1 cellular context compared by ENCODE assay signal in the genomic region with DNA sequence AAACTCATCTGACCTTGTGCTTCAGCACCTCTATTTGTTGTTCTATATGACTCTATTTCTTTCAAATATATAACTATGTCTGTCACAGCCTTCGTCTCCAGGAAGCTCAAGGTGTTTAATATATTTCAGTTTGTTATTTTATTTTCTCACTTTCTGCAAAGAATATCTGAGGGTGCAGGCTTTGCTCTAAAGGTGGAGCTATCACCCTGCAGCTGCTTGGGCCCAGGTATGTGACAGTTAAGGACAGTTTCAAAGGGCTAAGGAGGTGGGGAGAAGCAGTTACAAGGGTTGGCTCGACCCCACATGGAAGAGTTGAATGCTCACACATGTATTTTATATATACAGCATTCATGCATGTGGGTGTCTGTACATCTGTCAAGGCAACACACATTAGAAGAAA.
TF ChIP-seq lines count a peak whose summit lies in the region.

No MANE protein-coding gene starts in this region.

TF ChIP-seq in GM23338, 12 proteins besides CTCF, POLR2A, EP300 and RAD21:
- TF ChIP-seq, protein P1, sequence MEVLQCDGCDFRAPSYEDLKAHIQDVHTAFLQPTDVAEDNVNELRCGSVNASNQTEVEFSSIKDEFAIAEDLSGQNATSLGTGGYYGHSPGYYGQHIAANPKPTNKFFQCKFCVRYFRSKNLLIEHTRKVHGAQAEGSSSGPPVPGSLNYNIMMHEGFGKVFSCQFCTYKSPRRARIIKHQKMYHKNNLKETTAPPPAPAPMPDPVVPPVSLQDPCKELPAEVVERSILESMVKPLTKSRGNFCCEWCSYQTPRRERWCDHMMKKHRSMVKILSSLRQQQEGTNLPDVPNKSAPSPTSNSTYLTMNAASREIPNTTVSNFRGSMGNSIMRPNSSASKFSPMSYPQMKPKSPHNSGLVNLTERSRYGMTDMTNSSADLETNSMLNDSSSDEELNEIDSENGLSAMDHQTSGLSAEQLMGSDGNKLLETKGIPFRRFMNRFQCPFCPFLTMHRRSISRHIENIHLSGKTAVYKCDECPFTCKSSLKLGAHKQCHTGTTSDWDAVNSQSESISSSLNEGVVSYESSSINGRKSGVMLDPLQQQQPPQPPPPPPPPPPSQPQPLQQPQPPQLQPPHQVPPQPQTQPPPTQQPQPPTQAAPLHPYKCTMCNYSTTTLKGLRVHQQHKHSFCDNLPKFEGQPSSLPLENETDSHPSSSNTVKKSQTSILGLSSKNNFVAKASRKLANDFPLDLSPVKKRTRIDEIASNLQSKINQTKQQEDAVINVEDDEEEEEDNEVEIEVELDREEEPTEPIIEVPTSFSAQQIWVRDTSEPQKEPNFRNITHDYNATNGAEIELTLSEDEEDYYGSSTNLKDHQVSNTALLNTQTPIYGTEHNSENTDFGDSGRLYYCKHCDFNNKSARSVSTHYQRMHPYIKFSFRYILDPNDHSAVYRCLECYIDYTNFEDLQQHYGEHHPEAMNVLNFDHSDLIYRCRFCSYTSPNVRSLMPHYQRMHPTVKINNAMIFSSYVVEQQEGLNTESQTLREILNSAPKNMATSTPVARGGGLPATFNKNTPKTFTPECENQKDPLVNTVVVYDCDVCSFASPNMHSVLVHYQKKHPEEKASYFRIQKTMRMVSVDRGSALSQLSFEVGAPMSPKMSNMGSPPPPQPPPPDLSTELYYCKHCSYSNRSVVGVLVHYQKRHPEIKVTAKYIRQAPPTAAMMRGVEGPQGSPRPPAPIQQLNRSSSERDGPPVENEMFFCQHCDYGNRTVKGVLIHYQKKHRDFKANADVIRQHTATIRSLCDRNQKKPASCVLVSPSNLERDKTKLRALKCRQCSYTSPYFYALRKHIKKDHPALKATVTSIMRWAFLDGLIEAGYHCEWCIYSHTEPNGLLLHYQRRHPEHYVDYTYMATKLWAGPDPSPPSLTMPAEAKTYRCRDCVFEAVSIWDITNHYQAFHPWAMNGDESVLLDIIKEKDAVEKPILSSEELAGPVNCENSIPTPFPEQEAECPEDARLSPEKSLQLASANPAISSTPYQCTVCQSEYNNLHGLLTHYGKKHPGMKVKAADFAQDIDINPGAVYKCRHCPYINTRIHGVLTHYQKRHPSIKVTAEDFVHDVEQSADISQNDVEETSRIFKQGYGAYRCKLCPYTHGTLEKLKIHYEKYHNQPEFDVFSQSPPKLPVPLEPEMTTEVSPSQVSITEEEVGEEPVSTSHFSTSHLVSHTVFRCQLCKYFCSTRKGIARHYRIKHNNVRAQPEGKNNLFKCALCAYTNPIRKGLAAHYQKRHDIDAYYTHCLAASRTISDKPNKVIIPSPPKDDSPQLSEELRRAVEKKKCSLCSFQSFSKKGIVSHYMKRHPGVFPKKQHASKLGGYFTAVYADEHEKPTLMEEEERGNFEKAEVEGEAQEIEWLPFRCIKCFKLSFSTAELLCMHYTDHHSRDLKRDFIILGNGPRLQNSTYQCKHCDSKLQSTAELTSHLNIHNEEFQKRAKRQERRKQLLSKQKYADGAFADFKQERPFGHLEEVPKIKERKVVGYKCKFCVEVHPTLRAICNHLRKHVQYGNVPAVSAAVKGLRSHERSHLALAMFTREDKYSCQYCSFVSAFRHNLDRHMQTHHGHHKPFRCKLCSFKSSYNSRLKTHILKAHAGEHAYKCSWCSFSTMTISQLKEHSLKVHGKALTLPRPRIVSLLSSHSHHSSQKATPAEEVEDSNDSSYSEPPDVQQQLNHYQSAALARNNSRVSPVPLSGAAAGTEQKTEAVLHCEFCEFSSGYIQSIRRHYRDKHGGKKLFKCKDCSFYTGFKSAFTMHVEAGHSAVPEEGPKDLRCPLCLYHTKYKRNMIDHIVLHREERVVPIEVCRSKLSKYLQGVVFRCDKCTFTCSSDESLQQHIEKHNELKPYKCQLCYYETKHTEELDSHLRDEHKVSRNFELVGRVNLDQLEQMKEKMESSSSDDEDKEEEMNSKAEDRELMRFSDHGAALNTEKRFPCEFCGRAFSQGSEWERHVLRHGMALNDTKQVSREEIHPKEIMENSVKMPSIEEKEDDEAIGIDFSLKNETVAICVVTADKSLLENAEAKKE (CRISPR knock-in tag; IDR thresholded peaks at IDR 0.05) = no peak
- TF ChIP-seq ZNF331 (CRISPR knock-in tag; IDR thresholded peaks at IDR 0.05; ENCODE audit: low read depth) = no peak
- TF ChIP-seq STAT1 (IDR thresholded peaks at IDR 0.05; ENCODE audit: unreplicated experiment) = no peak
- TF ChIP-seq, protein P2, sequence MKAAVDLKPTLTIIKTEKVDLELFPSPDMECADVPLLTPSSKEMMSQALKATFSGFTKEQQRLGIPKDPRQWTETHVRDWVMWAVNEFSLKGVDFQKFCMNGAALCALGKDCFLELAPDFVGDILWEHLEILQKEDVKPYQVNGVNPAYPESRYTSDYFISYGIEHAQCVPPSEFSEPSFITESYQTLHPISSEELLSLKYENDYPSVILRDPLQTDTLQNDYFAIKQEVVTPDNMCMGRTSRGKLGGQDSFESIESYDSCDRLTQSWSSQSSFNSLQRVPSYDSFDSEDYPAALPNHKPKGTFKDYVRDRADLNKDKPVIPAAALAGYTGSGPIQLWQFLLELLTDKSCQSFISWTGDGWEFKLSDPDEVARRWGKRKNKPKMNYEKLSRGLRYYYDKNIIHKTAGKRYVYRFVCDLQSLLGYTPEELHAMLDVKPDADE (IDR thresholded peaks at IDR 0.05) = no peak
- TF ChIP-seq NANOG (IDR thresholded peaks at IDR 0.05; ENCODE audit: borderline replicate concordance) = no peak
- TF ChIP-seq JUNB (IDR thresholded peaks at IDR 0.05; ENCODE audit: unreplicated experiment) = no peak
- no peak for TF ChIP-seq POLR2AphosphoS5 (IDR thresholded peaks at IDR 0.05; ENCODE audit: low read depth)
- no peak for TF ChIP-seq CREB1 (CRISPR knock-in tag; IDR thresholded peaks at IDR 0.05; ENCODE audit: low read depth)
- no peak for TF ChIP-seq ZNF114 (CRISPR knock-in tag; IDR thresholded peaks at IDR 0.05)
- TF ChIP-seq, protein P3, sequence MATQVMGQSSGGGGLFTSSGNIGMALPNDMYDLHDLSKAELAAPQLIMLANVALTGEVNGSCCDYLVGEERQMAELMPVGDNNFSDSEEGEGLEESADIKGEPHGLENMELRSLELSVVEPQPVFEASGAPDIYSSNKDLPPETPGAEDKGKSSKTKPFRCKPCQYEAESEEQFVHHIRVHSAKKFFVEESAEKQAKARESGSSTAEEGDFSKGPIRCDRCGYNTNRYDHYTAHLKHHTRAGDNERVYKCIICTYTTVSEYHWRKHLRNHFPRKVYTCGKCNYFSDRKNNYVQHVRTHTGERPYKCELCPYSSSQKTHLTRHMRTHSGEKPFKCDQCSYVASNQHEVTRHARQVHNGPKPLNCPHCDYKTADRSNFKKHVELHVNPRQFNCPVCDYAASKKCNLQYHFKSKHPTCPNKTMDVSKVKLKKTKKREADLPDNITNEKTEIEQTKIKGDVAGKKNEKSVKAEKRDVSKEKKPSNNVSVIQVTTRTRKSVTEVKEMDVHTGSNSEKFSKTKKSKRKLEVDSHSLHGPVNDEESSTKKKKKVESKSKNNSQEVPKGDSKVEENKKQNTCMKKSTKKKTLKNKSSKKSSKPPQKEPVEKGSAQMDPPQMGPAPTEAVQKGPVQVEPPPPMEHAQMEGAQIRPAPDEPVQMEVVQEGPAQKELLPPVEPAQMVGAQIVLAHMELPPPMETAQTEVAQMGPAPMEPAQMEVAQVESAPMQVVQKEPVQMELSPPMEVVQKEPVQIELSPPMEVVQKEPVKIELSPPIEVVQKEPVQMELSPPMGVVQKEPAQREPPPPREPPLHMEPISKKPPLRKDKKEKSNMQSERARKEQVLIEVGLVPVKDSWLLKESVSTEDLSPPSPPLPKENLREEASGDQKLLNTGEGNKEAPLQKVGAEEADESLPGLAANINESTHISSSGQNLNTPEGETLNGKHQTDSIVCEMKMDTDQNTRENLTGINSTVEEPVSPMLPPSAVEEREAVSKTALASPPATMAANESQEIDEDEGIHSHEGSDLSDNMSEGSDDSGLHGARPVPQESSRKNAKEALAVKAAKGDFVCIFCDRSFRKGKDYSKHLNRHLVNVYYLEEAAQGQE (IDR thresholded peaks at IDR 0.05; ENCODE audit: unreplicated experiment) = no peak
- no peak for TF ChIP-seq EZH2phosphoT487 (IDR thresholded peaks at IDR 0.05; ENCODE audit: unreplicated experiment)
- TF ChIP-seq EZH2 (IDR thresholded peaks at IDR 0.05; ENCODE audit: low read depth, unreplicated experiment) = no peak
